Comparison of ENCODE assay signal across 1 cellular context in the genomic region with DNA sequence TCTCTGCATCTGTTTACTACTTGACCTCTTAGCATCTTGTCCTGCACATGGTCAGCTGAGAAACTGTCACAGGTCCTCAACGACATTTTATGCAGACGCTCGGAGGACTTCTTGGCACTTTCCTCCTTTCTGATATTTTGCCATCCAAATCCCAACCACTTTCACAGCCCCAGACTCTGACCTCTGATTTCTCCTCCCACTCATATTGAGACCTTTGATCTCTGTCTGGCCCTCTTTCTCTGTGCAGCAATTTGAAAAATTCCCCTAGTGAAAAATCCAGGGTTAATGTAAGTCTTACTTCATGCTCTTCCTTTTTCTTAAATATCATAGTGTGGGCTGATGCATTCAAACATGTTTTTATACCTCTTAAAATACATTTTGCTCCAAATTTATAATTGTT.
TF ChIP-seq lines count a peak whose summit lies in the region.

No MANE protein-coding gene starts in this region.

TF ChIP-seq in GM23338, 12 proteins besides CTCF, POLR2A, EP300 and RAD21 (continued from another document):
- TF ChIP-seq, protein P1, sequence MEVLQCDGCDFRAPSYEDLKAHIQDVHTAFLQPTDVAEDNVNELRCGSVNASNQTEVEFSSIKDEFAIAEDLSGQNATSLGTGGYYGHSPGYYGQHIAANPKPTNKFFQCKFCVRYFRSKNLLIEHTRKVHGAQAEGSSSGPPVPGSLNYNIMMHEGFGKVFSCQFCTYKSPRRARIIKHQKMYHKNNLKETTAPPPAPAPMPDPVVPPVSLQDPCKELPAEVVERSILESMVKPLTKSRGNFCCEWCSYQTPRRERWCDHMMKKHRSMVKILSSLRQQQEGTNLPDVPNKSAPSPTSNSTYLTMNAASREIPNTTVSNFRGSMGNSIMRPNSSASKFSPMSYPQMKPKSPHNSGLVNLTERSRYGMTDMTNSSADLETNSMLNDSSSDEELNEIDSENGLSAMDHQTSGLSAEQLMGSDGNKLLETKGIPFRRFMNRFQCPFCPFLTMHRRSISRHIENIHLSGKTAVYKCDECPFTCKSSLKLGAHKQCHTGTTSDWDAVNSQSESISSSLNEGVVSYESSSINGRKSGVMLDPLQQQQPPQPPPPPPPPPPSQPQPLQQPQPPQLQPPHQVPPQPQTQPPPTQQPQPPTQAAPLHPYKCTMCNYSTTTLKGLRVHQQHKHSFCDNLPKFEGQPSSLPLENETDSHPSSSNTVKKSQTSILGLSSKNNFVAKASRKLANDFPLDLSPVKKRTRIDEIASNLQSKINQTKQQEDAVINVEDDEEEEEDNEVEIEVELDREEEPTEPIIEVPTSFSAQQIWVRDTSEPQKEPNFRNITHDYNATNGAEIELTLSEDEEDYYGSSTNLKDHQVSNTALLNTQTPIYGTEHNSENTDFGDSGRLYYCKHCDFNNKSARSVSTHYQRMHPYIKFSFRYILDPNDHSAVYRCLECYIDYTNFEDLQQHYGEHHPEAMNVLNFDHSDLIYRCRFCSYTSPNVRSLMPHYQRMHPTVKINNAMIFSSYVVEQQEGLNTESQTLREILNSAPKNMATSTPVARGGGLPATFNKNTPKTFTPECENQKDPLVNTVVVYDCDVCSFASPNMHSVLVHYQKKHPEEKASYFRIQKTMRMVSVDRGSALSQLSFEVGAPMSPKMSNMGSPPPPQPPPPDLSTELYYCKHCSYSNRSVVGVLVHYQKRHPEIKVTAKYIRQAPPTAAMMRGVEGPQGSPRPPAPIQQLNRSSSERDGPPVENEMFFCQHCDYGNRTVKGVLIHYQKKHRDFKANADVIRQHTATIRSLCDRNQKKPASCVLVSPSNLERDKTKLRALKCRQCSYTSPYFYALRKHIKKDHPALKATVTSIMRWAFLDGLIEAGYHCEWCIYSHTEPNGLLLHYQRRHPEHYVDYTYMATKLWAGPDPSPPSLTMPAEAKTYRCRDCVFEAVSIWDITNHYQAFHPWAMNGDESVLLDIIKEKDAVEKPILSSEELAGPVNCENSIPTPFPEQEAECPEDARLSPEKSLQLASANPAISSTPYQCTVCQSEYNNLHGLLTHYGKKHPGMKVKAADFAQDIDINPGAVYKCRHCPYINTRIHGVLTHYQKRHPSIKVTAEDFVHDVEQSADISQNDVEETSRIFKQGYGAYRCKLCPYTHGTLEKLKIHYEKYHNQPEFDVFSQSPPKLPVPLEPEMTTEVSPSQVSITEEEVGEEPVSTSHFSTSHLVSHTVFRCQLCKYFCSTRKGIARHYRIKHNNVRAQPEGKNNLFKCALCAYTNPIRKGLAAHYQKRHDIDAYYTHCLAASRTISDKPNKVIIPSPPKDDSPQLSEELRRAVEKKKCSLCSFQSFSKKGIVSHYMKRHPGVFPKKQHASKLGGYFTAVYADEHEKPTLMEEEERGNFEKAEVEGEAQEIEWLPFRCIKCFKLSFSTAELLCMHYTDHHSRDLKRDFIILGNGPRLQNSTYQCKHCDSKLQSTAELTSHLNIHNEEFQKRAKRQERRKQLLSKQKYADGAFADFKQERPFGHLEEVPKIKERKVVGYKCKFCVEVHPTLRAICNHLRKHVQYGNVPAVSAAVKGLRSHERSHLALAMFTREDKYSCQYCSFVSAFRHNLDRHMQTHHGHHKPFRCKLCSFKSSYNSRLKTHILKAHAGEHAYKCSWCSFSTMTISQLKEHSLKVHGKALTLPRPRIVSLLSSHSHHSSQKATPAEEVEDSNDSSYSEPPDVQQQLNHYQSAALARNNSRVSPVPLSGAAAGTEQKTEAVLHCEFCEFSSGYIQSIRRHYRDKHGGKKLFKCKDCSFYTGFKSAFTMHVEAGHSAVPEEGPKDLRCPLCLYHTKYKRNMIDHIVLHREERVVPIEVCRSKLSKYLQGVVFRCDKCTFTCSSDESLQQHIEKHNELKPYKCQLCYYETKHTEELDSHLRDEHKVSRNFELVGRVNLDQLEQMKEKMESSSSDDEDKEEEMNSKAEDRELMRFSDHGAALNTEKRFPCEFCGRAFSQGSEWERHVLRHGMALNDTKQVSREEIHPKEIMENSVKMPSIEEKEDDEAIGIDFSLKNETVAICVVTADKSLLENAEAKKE (CRISPR knock-in tag; IDR thresholded peaks at IDR 0.05), result no peak
- TF ChIP-seq NANOG (IDR thresholded peaks at IDR 0.05; ENCODE audit: borderline replicate concordance), result no peak
